20 cellular contexts compared by ENCODE assay signal in the genomic region with DNA sequence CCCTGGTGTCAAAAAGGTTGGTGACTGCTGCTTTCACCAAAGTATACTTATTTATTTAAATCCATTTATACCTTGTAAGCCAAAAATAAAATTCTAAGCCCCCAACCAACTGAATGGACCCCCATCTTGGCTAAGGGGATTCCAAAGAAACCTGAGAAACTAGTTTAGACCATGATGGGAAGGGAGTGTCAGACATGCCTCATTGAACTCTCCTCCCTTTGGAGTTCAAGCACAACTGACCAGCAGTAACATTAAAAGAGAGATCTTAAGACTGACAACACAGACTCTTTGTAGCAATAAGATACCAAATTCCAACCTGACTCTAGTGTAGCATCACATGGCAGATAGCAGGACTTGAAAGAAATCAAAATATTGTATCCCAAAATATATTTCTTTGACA.
"Had no signal": no experiment of that assay in that cellular context is flagged by ENCODE, and none has a peak within 500 bp of the region (broad histone marks: within the 10 kb centered on the region; RNA-seq: fewer than 3 reads in every experiment).

No MANE protein-coding gene starts in this region.

- H3K27me3 ChIP-seq: dorsolateral prefrontal cortex, neural progenitor cell, suprapubic skin had no signal

- H3K27ac ChIP-seq: dorsolateral prefrontal cortex, lower lobe of right lung, neural progenitor cell, psoas muscle, suprapubic skin had no signal

- H3K4me3 ChIP-seq: dorsolateral prefrontal cortex, lower lobe of right lung, neural progenitor cell, psoas muscle, smooth muscle cell, suprapubic skin had no signal

- H3K4me1 ChIP-seq: lower lobe of right lung, suprapubic skin had no signal

- H3K9ac ChIP-seq: neural progenitor cell had no signal

- H3K9me3 ChIP-seq: lower lobe of right lung, psoas muscle, suprapubic skin had no signal

- H3K36me3 ChIP-seq: lower lobe of right lung, neural progenitor cell, suprapubic skin had no signal

- DNase-seq: caudate nucleus; cerebellar nuclear complex; dorsolateral prefrontal cortex; effector CD4-positive, alpha-beta T cell; left cardiac atrium; left ventricle myocardium superior; lower lobe of right lung; natural killer cell; posterior cingulate gyrus; psoas muscle; stimulated activated CD4-positive, alpha-beta T cell treated with anti-CD3 and anti-CD28 coated beads, Interleukin-12 subunit alpha, Interleukin-12 subunit beta, amount 100 ng/mL, for 4 hours; stimulated activated CD4-positive, alpha-beta T cell treated with anti-CD3 and anti-CD28 coated beads, Interleukin-1b, Interleukin-23, amount 100 ng/mL, for 48 hours; stimulated activated CD4-positive, alpha-beta T cell treated with anti-CD3 and anti-CD28 coated beads, Interleukin-4, amount 100 ng/mL, for 1 hour; stimulated activated CD8-positive, alpha-beta memory T cell treated with anti-CD3 and anti-CD28 coated beads, Interleukin-4, amount 100 ng/mL, for 48 hours; stimulated activated naive CD4-positive, alpha-beta T cell; stimulated activated naive CD8-positive, alpha-beta T cell treated with anti-CD3 and anti-CD28 coated beads, Interleukin-15, amount 100 ng/mL, for 72 hours had no signal

- ATAC-seq: left cardiac atrium; left ventricle myocardium superior; lower lobe of right lung; natural killer cell; psoas muscle; sciatic nerve; stimulated activated naive CD8-positive, alpha-beta T cell treated with anti-CD3 and anti-CD28 coated beads, Interleukin-15, amount 100 ng/mL, for 72 hours had no signal
